ENCODE assay signal across 1 cellular context in the genomic region with DNA sequence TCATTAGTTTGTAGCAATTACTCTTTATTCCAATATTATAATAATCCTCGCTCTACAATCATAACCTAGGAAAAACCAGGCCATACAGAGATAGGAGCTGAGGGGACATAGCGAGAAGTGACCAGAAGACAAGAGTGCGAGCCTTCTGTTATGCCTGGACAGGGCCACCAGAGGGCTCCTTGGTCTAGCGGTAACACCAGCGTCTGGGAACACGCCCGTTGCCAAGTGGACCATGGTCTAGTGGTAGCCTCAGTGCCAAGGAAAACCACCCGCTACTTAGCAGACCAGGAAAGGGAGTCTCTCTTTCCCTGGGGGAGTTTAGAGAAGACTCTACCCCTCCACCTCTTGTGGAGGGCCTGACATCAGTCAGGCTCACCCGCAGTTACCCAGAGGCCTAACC.
TF ChIP-seq lines count a peak whose summit lies in the region.

No MANE protein-coding gene starts in this region.

TF ChIP-seq in GM12878, 131 proteins besides CTCF, POLR2A, EP300 and RAD21:
- TF ChIP-seq SMC3 (IDR thresholded peaks at IDR 0.05; ENCODE audit: borderline replicate concordance, low read length): peak; percentile 36; the same call in 1 of the 2 replicates
